12 cellular contexts compared by ENCODE assay signal in genomic region chr9:131545786-131546335, GRCh38. TPM values are rescaled to one million over a fixed set of nuclear protein-coding genes. Genes with fewer than 3 reads are reported as not detected.
DNase-seq lines count a peak whose midpoint lies in the region; ATAC-seq and TF ChIP-seq lines count a peak whose summit lies in the region.
"Had no signal": no experiment of that assay in that cellular context is flagged by ENCODE, and none has a peak within 500 bp of the region (broad histone marks: within the 10 kb centered on the region; RNA-seq: fewer than 3 reads in every experiment).

No MANE protein-coding gene starts in this region.

- peaks cover 13% of the 10 kb centered on the region for H3K4me1 Mint-ChIP-seq in activated naive CD4-positive, alpha-beta T cell treated with anti-CD3 and anti-CD28 coated beads for 36 hours (ENCODE audit: low read depth)
- peaks cover 7% of the 10 kb centered on the region for H3K4me1 Mint-ChIP-seq in WTC11

- peaks cover 0 to 5% (median 0%) of the 10 kb centered on the region in 4 donors for H3K9me3 ChIP-seq in right lobe of liver
- H3K9me3 ChIP-seq in thymus (ENCODE audit: control insufficient read depth): peaks cover 13% of the 10 kb centered on the region

- no peaks in the 10 kb centered on the region for H3K27me3 ChIP-seq in right lobe of liver
- peaks cover 18% of the 10 kb centered on the region for H3K27me3 ChIP-seq in thymus (ENCODE audit: control insufficient read depth, insufficient read depth)

- H3K4me3 Mint-ChIP-seq in activated naive CD4-positive, alpha-beta T cell treated with anti-CD3 and anti-CD28 coated beads for 36 hours: peak overlapping the region; percentile 35
- peak overlapping the region; percentile 68 for H3K4me3 Mint-ChIP-seq in WTC11

- H3K4me1 ChIP-seq in right lobe of liver (peaks cover 0 to 14% (median 0%) of the 10 kb centered on the region in 4 donors), thymus (ENCODE audit: control insufficient read depth, insufficient read depth, low read length) (no peaks in the 10 kb centered on the region)

- H3K36me3 Mint-ChIP-seq in activated naive CD4-positive, alpha-beta T cell treated with anti-CD3 and anti-CD28 coated beads for 36 hours (ENCODE audit: low read depth): peaks cover 8% of the 10 kb centered on the region
- peaks cover 41% of the 10 kb centered on the region for H3K36me3 Mint-ChIP-seq in WTC11

- H3K27ac ChIP-seq in right lobe of liver (no peak overlapping the region), thymus (ENCODE audit: low read depth) (peak overlapping the region; percentile 4)

- H3K27me3 Mint-ChIP-seq in activated naive CD4-positive, alpha-beta T cell treated with anti-CD3 and anti-CD28 coated beads for 36 hours (ENCODE audit: low read depth): peaks cover 47% of the 10 kb centered on the region
- peaks cover 75% of the 10 kb centered on the region for H3K27me3 Mint-ChIP-seq in WTC11 (ENCODE audit: low read depth)

- intact Hi-C loops in activated naive CD4-positive, alpha-beta T cell treated with anti-CD3 and anti-CD28 coated beads for 36 hours (cut with micrococcal nuclease): no loop called here
- intact Hi-C loops in right lobe of liver (cut with DNase I): no loop called here

- POLR2A ChIA-PET in WTC11 (lab: Charles Lee): interaction anchor here (0.7 to 1.7 kb wide), 4 partner anchors 8 to 20 kb away, joined by 3 to 7 read pairs (median 4); no protein-coding TSS in a partner anchor

- ATAC-seq in WTC11: peak; percentile 59
- peak; percentile 33 to 53 (median 41) for ATAC-seq in right lobe of liver
- ATAC-seq in HG03095 (IDR thresholded peaks at IDR 0.05; ENCODE audit: unreplicated experiment): no peak

- DNase-seq in activated naive CD4-positive, alpha-beta T cell treated with anti-CD3 and anti-CD28 coated beads for 36 hours: no peak
- no peak for DNase-seq in activated naive CD4-positive, alpha-beta T cell treated with anti-CD3 and anti-CD28 coated beads, Interleukin-2, amount 50 U/mL, for 16 hours
- DNase-seq in WTC11 (ENCODE audit: low spot score) (no peak), right lobe of liver (no peak), islet precursor cell (no peak), NCI-H345 (lab: John Stamatoyannopoulos, UW) (no peak)
- DNase-seq: activated CD4-positive, alpha-beta T cell treated with anti-CD3 and anti-CD28 coated beads, Interleukin-2, amount 50 U/mL, for 48 hours; stimulated activated CD4-positive, alpha-beta T cell treated with anti-CD3 and anti-CD28 coated beads, Interleukin-4, amount 100 ng/mL, for 24 hours had no signal

- H3K9me3 Mint-ChIP-seq in activated naive CD4-positive, alpha-beta T cell treated with anti-CD3 and anti-CD28 coated beads for 36 hours: peaks cover 19% of the 10 kb centered on the region
- peaks cover 53% of the 10 kb centered on the region for H3K9me3 Mint-ChIP-seq in WTC11

- TF ChIP-seq POLR2A in right lobe of liver (IDR thresholded peaks at IDR 0.05): no peak

- WGBS in right lobe of liver (ENCODE audit: insufficient coverage, low coverage, low lambda C conversion rate, missing lambda C conversion rate): 0% methylated on average over 10 of the region's 30 CpGs
- 8% methylated on average over 30 of the region's 30 CpGs for WGBS in thymus

- H3K36me3 ChIP-seq in right lobe of liver (no peaks in the 10 kb centered on the region), thymus (ENCODE audit: control insufficient read depth, insufficient read depth) (no peaks in the 10 kb centered on the region)

- H3K27ac Mint-ChIP-seq in activated naive CD4-positive, alpha-beta T cell treated with anti-CD3 and anti-CD28 coated beads for 36 hours: no peak overlapping the region
- no peak overlapping the region for H3K27ac Mint-ChIP-seq in WTC11

- TF ChIP-seq CTCF in WTC11 (IDR thresholded peaks at IDR 0.05): no peak
- no peak for TF ChIP-seq CTCF in right lobe of liver (IDR thresholded peaks at IDR 0.05)

- CTCF ChIA-PET in activated naive CD4-positive, alpha-beta T cell treated with anti-CD3 and anti-CD28 coated beads for 36 hours (lab: Charles Lee): interaction anchor here (1.1 to 1.8 kb wide), 2 partner anchors 39 to 45 kb away, joined by 3 to 6 read pairs; no protein-coding TSS in a partner anchor
- CTCF ChIA-PET in WTC11 (lab: Charles Lee): interaction anchor here (0.6 to 2.0 kb wide), 8 partner anchors 8 to 210 kb away, joined by 3 to 11 read pairs (median 3); no protein-coding TSS in a partner anchor

- H3K4me3 ChIP-seq in right lobe of liver (peak overlapping the region; percentile 21 to 55 (median 55)), thymus (ENCODE audit: low read length) (no peak overlapping the region)

TF ChIP-seq in WTC11, 78 proteins besides CTCF, POLR2A, EP300 and RAD21 (continues in another document):
- TF ChIP-seq E2F4 (CRISPR knock-in tag; IDR thresholded peaks at IDR 0.05; ENCODE audit: borderline replicate concordance, low read depth) (no peak), ARID4B (CRISPR knock-in tag; IDR thresholded peaks at IDR 0.05; ENCODE audit: borderline replicate concordance) (no peak), PREB (CRISPR knock-in tag; IDR thresholded peaks at IDR 0.05; ENCODE audit: borderline replicate concordance) (no peak), SMAD4 (CRISPR knock-in tag; IDR thresholded peaks at IDR 0.05) (no peak), ZNF396 (CRISPR knock-in tag; IDR thresholded peaks at IDR 0.05; ENCODE audit: borderline replicate concordance) (no peak), ZBTB43 (CRISPR knock-in tag; IDR thresholded peaks at IDR 0.05) (no peak)

RNA-seq across cellular contexts. Expression of gene PRRT1B, which starts 0.5 kb away (rescaled TPM):
- total RNA-seq in activated naive CD4-positive, alpha-beta T cell treated with anti-CD3 and anti-CD28 coated beads for 36 hours: not detected
- total RNA-seq in WTC11 (2021): 0.48 to 1.2 TPM (median 0.78 TPM) in 3 replicates
- 1 to 10 TPM in 4 of 6 experiments, under 1 TPM in 2; 0.25 to 7.3 (median 2.4) TPM for total RNA-seq in right lobe of liver
- not detected for polyA plus RNA-seq in thymus
- total RNA-seq: fibroblast of villous mesenchyme, RPMI7951 had no signal

RNA-seq across cellular contexts. Expression of gene UCK1, which starts 14.8 kb away (rescaled TPM):
- total RNA-seq in activated naive CD4-positive, alpha-beta T cell treated with anti-CD3 and anti-CD28 coated beads for 36 hours: 10 to 100 TPM; 18.7 to 21.7 TPM
- total RNA-seq in WTC11 (2021): 28.0 to 30.6 TPM (median 29.6 TPM) in 3 replicates
- total RNA-seq in right lobe of liver: 10 to 100 TPM; 18.4 to 32.1 (median 27.8) TPM
- polyA plus RNA-seq in thymus: 24.7 TPM

RNA-seq across cellular contexts. Expression of gene POMT1, which starts 43.1 kb away (rescaled TPM):
- total RNA-seq in activated naive CD4-positive, alpha-beta T cell treated with anti-CD3 and anti-CD28 coated beads for 36 hours: 10 to 100 TPM; 28.7 to 33.8 TPM
- total RNA-seq in WTC11 (2021) (35.2 to 36.4 TPM (median 36.2 TPM) in 3 replicates), right lobe of liver (10 to 100 TPM; 14.3 to 17.7 (median 15.7) TPM)
- 51.9 TPM for polyA plus RNA-seq in thymus
